18 cellular contexts compared by ENCODE assay signal in genomic region chr2:11953258-11953657, GRCh38.
DNase-seq lines count a peak whose midpoint lies in the region; ATAC-seq and TF ChIP-seq lines count a peak whose summit lies in the region.
"Had no signal": no experiment of that assay in that cellular context is flagged by ENCODE, and none has a peak within 500 bp of the region (broad histone marks: within the 10 kb centered on the region; RNA-seq: fewer than 3 reads in every experiment).

No MANE protein-coding gene starts in this region.

- ATAC-seq in GM18867 (IDR thresholded peaks at IDR 0.05; ENCODE audit: unreplicated experiment), result no peak
- ATAC-seq: GM23338 had no signal

- H3K4me3 ChIP-seq in Jurkat, Clone E6-1 (ENCODE audit: low read length), result no peak overlapping the region
- H3K4me3 ChIP-seq in endodermal cell (ENCODE audit: low read length) (peak overlapping the region; percentile 43), left ventricle myocardium inferior (no peak overlapping the region)
- H3K4me3 ChIP-seq: GM23338, HAP-1 had no signal

- CTCF ChIA-PET in activated naive CD4-positive, alpha-beta T cell treated with anti-CD3 and anti-CD28 coated beads for 36 hours (lab: Charles Lee), result no interaction called here

- 95 to 100% methylated on average over 2 to 3 of the region's 3 CpGs for WGBS in endodermal cell (ENCODE audit: insufficient coverage in 1 of 2, insufficient read length in 1 of 2), 2 experiments

- peaks cover 14% of the 10 kb centered on the region for H3K9me3 ChIP-seq in endodermal cell (ENCODE audit: control insufficient read depth, low read length)
- H3K9me3 ChIP-seq in left ventricle myocardium inferior (replicated peaks), result no peaks in the 10 kb centered on the region
- H3K9me3 ChIP-seq: HAP-1 had no signal

- H3K4me1 ChIP-seq in endodermal cell (ENCODE audit: control insufficient read depth, insufficient read depth, low read length) (peaks cover 8% of the 10 kb centered on the region), left ventricle myocardium inferior (no peaks in the 10 kb centered on the region)

- peak overlapping the region; percentile 4 for H3K27ac Mint-ChIP-seq in activated naive CD4-positive, alpha-beta T cell treated with anti-CD3 and anti-CD28 coated beads, Interleukin-2, amount 50 U/mL, for 24 hours
- no peak overlapping the region for H3K27ac Mint-ChIP-seq in activated naive CD4-positive, alpha-beta T cell treated with anti-CD3 and anti-CD28 coated beads for 36 hours
- H3K27ac Mint-ChIP-seq in endodermal cell, result no peak overlapping the region
- H3K27ac Mint-ChIP-seq: B cell, GM23338, HFFc6 had no signal

- TF ChIP-seq CTCF in endodermal cell (conservative IDR thresholded peaks at IDR 0.05), result no peak
- no peak for TF ChIP-seq CTCF in left ventricle myocardium inferior (IDR thresholded peaks at IDR 0.05; ENCODE audit: borderline replicate concordance)

- H3K9ac ChIP-seq in endodermal cell (ENCODE audit: extremely low read depth, low read length, poor library complexity, severe bottlenecking), result no peak overlapping the region

- intact Hi-C loops in activated naive CD4-positive, alpha-beta T cell treated with anti-CD3 and anti-CD28 coated beads for 36 hours (cut with micrococcal nuclease), result no loop called here
- intact Hi-C loops in left ventricle myocardium inferior (cut with micrococcal nuclease), result no loop called here

- no peak for DNase-seq in activated naive CD4-positive, alpha-beta T cell treated with anti-CD3 and anti-CD28 coated beads for 36 hours
- peak; percentile 27 for DNase-seq in Jurkat, Clone E6-1 (ENCODE audit: low read depth, low spot score)
- DNase-seq in endodermal cell (no peak), left ventricle myocardium inferior (no peak), NCI-H2029 treated with DMSO at 0.1 percent for 48 hours (lab: John Stamatoyannopoulos, UW) (no peak)
- DNase-seq: C1 segment of cervical spinal cord; Calu3; CD4-positive, alpha-beta memory T cell; COR-L47; DMS53; DMS79 treated with DMSO at 0.1 percent for 48 hours; HFFc6 had no signal

- H3K9me3 Mint-ChIP-seq in activated naive CD4-positive, alpha-beta T cell treated with anti-CD3 and anti-CD28 coated beads, Interleukin-2, amount 50 U/mL, for 24 hours, result peaks cover 5% of the 10 kb centered on the region
- no peaks in the 10 kb centered on the region for H3K9me3 Mint-ChIP-seq in activated naive CD4-positive, alpha-beta T cell treated with anti-CD3 and anti-CD28 coated beads for 36 hours
- H3K9me3 Mint-ChIP-seq in endodermal cell, result peaks cover 13% of the 10 kb centered on the region
- H3K9me3 Mint-ChIP-seq: GM23338, HFFc6 had no signal

- H3K27ac ChIP-seq in endodermal cell (ENCODE audit: low read depth, low read length) (no peak overlapping the region), left ventricle myocardium inferior (replicated peaks) (no peak overlapping the region)
- H3K27ac ChIP-seq: 22Rv1 had no signal

- no peak overlapping the region for H3K4me3 Mint-ChIP-seq in activated naive CD4-positive, alpha-beta T cell treated with anti-CD3 and anti-CD28 coated beads, Interleukin-2, amount 50 U/mL, for 24 hours
- H3K4me3 Mint-ChIP-seq in activated naive CD4-positive, alpha-beta T cell treated with anti-CD3 and anti-CD28 coated beads for 36 hours, result no peak overlapping the region
- no peak overlapping the region for H3K4me3 Mint-ChIP-seq in endodermal cell
- H3K4me3 Mint-ChIP-seq: B cell; CD4-positive, alpha-beta memory T cell; GM23338; HFFc6 had no signal

- H3K27me3 ChIP-seq in endodermal cell (ENCODE audit: control insufficient read depth, insufficient read depth, low read length, poor library complexity, severe bottlenecking) (no peaks in the 10 kb centered on the region), left ventricle myocardium inferior (ENCODE audit: low read depth) (no peaks in the 10 kb centered on the region)

- H3K36me3 Mint-ChIP-seq in activated naive CD4-positive, alpha-beta T cell treated with anti-CD3 and anti-CD28 coated beads, Interleukin-2, amount 50 U/mL, for 24 hours, result peaks cover 2% of the 10 kb centered on the region
- no peaks in the 10 kb centered on the region for H3K36me3 Mint-ChIP-seq in activated naive CD4-positive, alpha-beta T cell treated with anti-CD3 and anti-CD28 coated beads for 36 hours (ENCODE audit: low read depth)
- H3K36me3 Mint-ChIP-seq in endodermal cell (ENCODE audit: low read depth), result no peaks in the 10 kb centered on the region
- H3K36me3 Mint-ChIP-seq: CD4-positive, alpha-beta memory T cell had no signal

- H3K27me3 Mint-ChIP-seq in activated naive CD4-positive, alpha-beta T cell treated with anti-CD3 and anti-CD28 coated beads, Interleukin-2, amount 50 U/mL, for 24 hours, result peaks cover 7% of the 10 kb centered on the region
- H3K27me3 Mint-ChIP-seq in activated naive CD4-positive, alpha-beta T cell treated with anti-CD3 and anti-CD28 coated beads for 36 hours (ENCODE audit: low read depth), result peaks cover 2% of the 10 kb centered on the region
- H3K27me3 Mint-ChIP-seq in endodermal cell (ENCODE audit: insufficient read depth), result no peaks in the 10 kb centered on the region
- H3K27me3 Mint-ChIP-seq: B cell had no signal

- no peaks in the 10 kb centered on the region for H3K36me3 ChIP-seq in endodermal cell (ENCODE audit: control insufficient read depth, insufficient read depth, low read length)
- no peaks in the 10 kb centered on the region for H3K36me3 ChIP-seq in left ventricle myocardium inferior
- H3K36me3 ChIP-seq: HAP-1 had no signal

- peaks cover 13% of the 10 kb centered on the region for H3K4me1 Mint-ChIP-seq in activated naive CD4-positive, alpha-beta T cell treated with anti-CD3 and anti-CD28 coated beads, Interleukin-2, amount 50 U/mL, for 24 hours
- peaks cover 3% of the 10 kb centered on the region for H3K4me1 Mint-ChIP-seq in activated naive CD4-positive, alpha-beta T cell treated with anti-CD3 and anti-CD28 coated beads for 36 hours (ENCODE audit: low read depth)
- H3K4me1 Mint-ChIP-seq in endodermal cell, result peaks cover 31% of the 10 kb centered on the region
- H3K4me1 Mint-ChIP-seq: GM23338 had no signal
